21 cellular contexts compared by ENCODE assay signal in genomic region chr22:42656578-42656977, GRCh38. TPM values are rescaled to one million over a fixed set of nuclear protein-coding genes. Genes with fewer than 3 reads are reported as not detected.
"Had no signal": no experiment of that assay in that cellular context is flagged by ENCODE, and none has a peak within 500 bp of the region (broad histone marks: within the 10 kb centered on the region; RNA-seq: fewer than 3 reads in every experiment).

No MANE protein-coding gene starts in this region.

- H3K4me1 ChIP-seq: neural progenitor cell, parathyroid adenoma, prostate gland, testis had no signal

- H3K9me3 Mint-ChIP-seq: naive thymus-derived CD8-positive, alpha-beta T cell; neural progenitor cell; stimulated activated effector memory CD8-positive, alpha-beta T cell treated with anti-CD3 and anti-CD28 coated beads, Interleukin-12 subunit alpha, Interleukin-12 subunit beta, amount 100 ng/mL, for 72 hours; stimulated activated naive CD8-positive, alpha-beta T cell treated with anti-CD3 and anti-CD28 coated beads, Interleukin-15, Interleukin-2, amounts not matched to agents 100 ng/mL and 50 ng/mL, for 24 hours had no signal

- H3K27ac Mint-ChIP-seq: neural progenitor cell; stimulated activated effector memory CD8-positive, alpha-beta T cell treated with anti-CD3 and anti-CD28 coated beads, Interleukin-12 subunit alpha, Interleukin-12 subunit beta, amount 100 ng/mL, for 72 hours; stimulated activated naive CD8-positive, alpha-beta T cell treated with anti-CD3 and anti-CD28 coated beads, Interleukin-15, Interleukin-2, amounts not matched to agents 100 ng/mL and 50 ng/mL, for 24 hours had no signal

- H3K4me1 Mint-ChIP-seq: stimulated activated effector memory CD8-positive, alpha-beta T cell treated with anti-CD3 and anti-CD28 coated beads, Interleukin-12 subunit alpha, Interleukin-12 subunit beta, amount 100 ng/mL, for 72 hours had no signal

- H3K36me3 ChIP-seq: esophagus muscularis mucosa, gastrocnemius medialis, heart right ventricle, neural progenitor cell, prostate gland, right lobe of liver, transverse colon had no signal

- H3K36me3 Mint-ChIP-seq: naive thymus-derived CD8-positive, alpha-beta T cell; neural progenitor cell; stimulated activated effector memory CD8-positive, alpha-beta T cell treated with anti-CD3 and anti-CD28 coated beads, Interleukin-12 subunit alpha, Interleukin-12 subunit beta, amount 100 ng/mL, for 72 hours had no signal

- H3K9ac ChIP-seq: neural progenitor cell, parathyroid adenoma had no signal

- H3K27ac ChIP-seq: dorsolateral prefrontal cortex, epithelial cell of prostate, esophagus muscularis mucosa, gastrocnemius medialis, heart right ventricle, neural progenitor cell, parathyroid adenoma, prostate gland, right lobe of liver, testis, transverse colon had no signal

- H3K9me3 ChIP-seq: esophagus muscularis mucosa, gastrocnemius medialis, heart right ventricle, prostate gland, right lobe of liver, testis, transverse colon had no signal

- H3K4me3 ChIP-seq: dorsolateral prefrontal cortex, esophagus muscularis mucosa, gastrocnemius medialis, heart right ventricle, neural progenitor cell, prostate gland, right lobe of liver, testis, transverse colon had no signal

- H3K27me3 ChIP-seq: dorsolateral prefrontal cortex, esophagus muscularis mucosa, gastrocnemius medialis, heart right ventricle, neural progenitor cell, right lobe of liver, testis, transverse colon had no signal

- H2AFZ ChIP-seq: neural progenitor cell had no signal

- DNase-seq: cortex of kidney; dorsolateral prefrontal cortex; effector CD8-positive, alpha-beta T cell; gastrocnemius medialis; heart right ventricle; hypothalamus; kidney glomerular epithelial cell; naive thymus-derived CD8-positive, alpha-beta T cell; occipital lobe; right lobe of liver; stimulated activated CD4-positive, alpha-beta T cell treated with anti-CD3 and anti-CD28 coated beads, Interleukin-4, amount 100 ng/mL, for 1 hour; stimulated activated CD8-positive, alpha-beta memory T cell treated with anti-CD3 and anti-CD28 coated beads, Interleukin-4, amount 100 ng/mL, for 48 hours; testis; transverse colon had no signal

- H3K27me3 Mint-ChIP-seq: stimulated activated naive CD8-positive, alpha-beta T cell treated with anti-CD3 and anti-CD28 coated beads, Interleukin-15, Interleukin-2, amounts not matched to agents 100 ng/mL and 50 ng/mL, for 24 hours had no signal

- H3K79me2 ChIP-seq: parathyroid adenoma had no signal

- H3K4me2 ChIP-seq: neural progenitor cell had no signal

- H3K4me3 Mint-ChIP-seq: neural progenitor cell; stimulated activated effector memory CD8-positive, alpha-beta T cell treated with anti-CD3 and anti-CD28 coated beads, Interleukin-12 subunit alpha, Interleukin-12 subunit beta, amount 100 ng/mL, for 72 hours; stimulated activated naive CD8-positive, alpha-beta T cell treated with anti-CD3 and anti-CD28 coated beads, Interleukin-15, Interleukin-2, amounts not matched to agents 100 ng/mL and 50 ng/mL, for 24 hours had no signal

- ATAC-seq: gastrocnemius medialis; heart right ventricle; naive thymus-derived CD8-positive, alpha-beta T cell; right lobe of liver; stimulated activated effector memory CD8-positive, alpha-beta T cell treated with anti-CD3 and anti-CD28 coated beads, Interleukin-12 subunit alpha, Interleukin-12 subunit beta, amount 100 ng/mL, for 72 hours had no signal

RNA-seq across cellular contexts. Expression of gene ATP5MGL, which starts 16.2 kb away (rescaled TPM):
- total RNA-seq: esophagus muscularis mucosa, gastrocnemius medialis, prostate gland had no signal
- polyA plus RNA-seq: heart right ventricle had no signal
